Comparison of ENCODE assay signal across 7 cellular contexts in genomic region chr18:7116001-7116831, GRCh38. TPM values are rescaled to one million over a fixed set of nuclear protein-coding genes. Genes with fewer than 3 reads are reported as not detected.
A peak's percentile ranks its signal among the peaks of the same experiment; 100 is the strongest.
DNase-seq lines count a peak whose midpoint lies in the region; ATAC-seq and TF ChIP-seq lines count a peak whose summit lies in the region.

No MANE protein-coding gene starts in this region.

- TF ChIP-seq CTCF in WERI-Rb-1 (IDR thresholded peaks at IDR 0.05; ENCODE audit: low read depth, low read length) (no peak), stomach (IDR thresholded peaks at IDR 0.05) (no peak)

- H3K9me3 ChIP-seq in WERI-Rb-1 (ENCODE audit: severe bottlenecking), result no peaks in the 10 kb centered on the region
- no peaks in the 10 kb centered on the region for H3K9me3 ChIP-seq in stomach

- peak; percentile 18 for DNase-seq in HK-2 (ENCODE audit: unreplicated experiment)
- no peak for DNase-seq in WERI-Rb-1
- DNase-seq in iPS-NIHi7 (ENCODE audit: extremely low spot score), result peak; percentile 52
- no peak for DNase-seq in stomach
- no peak for DNase-seq in Ammon's horn (ENCODE audit: low spot score)

- no peak for TF ChIP-seq POLR2A in stomach (IDR thresholded peaks at IDR 0.05)

- 5 to 9% (median 6%) methylated on average over 25 of the region's 25 CpGs for WGBS in stomach, 5 donors

- H3K27ac ChIP-seq in WERI-Rb-1 (no peak overlapping the region), stomach (no peak overlapping the region)

- ATAC-seq in GM18519 (IDR thresholded peaks at IDR 0.05; ENCODE audit: low FRiP score, unreplicated experiment), result no peak
- ATAC-seq in HG03442 (IDR thresholded peaks at IDR 0.05; ENCODE audit: unreplicated experiment), result no peak

- H3K4me3 ChIP-seq in WERI-Rb-1 (ENCODE audit: low read depth, low read length) (peak overlapping the region; percentile 65), stomach (peak overlapping the region; percentile 32 to 56 (median 48))

- peaks cover 19 to 25% (median 23%) of the 10 kb centered on the region in 4 donors for H3K4me1 ChIP-seq in stomach

- intact Hi-C loops in stomach (cut with DNase I; ENCODE audit: low total_unique reads), result no loop called here

- no peak for TF ChIP-seq EP300 in stomach (IDR thresholded peaks at IDR 0.05)

- H3K27me3 ChIP-seq in WERI-Rb-1 (ENCODE audit: insufficient read depth, low read depth, severe bottlenecking), result no peaks in the 10 kb centered on the region
- H3K27me3 ChIP-seq in stomach, result peaks cover 13 to 82% (median 30%) of the 10 kb centered on the region in 3 donors

- H3K36me3 ChIP-seq in WERI-Rb-1, result no peaks in the 10 kb centered on the region
- no peaks in the 10 kb centered on the region for H3K36me3 ChIP-seq in stomach

RNA-seq across cellular contexts. Expression of gene LAMA1, which starts 1.4 kb away (rescaled TPM):
- 1 to 10 TPM in 1 of 5 donors, not detected in 4; 1.7 TPM for total RNA-seq in stomach
- 1 to 10 TPM in 1 of 3 donors, under 1 TPM in 1, not detected in 1; 0.31 to 1.2 TPM for polyA plus RNA-seq in stomach

Comparison
In these comparisons a context has a peak if more than half of its experiments do, and no peak if none do; other contexts are left out.
1. DNase-seq: peak in HK-2 (single experiment) and iPS-NIHi7 (single experiment); none in WERI-Rb-1 (single experiment), stomach (single experiment) and Ammon's horn (single experiment).